1 cellular context compared by ENCODE assay signal in genomic region chr4:185143596-185143969, GRCh38.
TF ChIP-seq lines count a peak whose summit lies in the region.

No MANE protein-coding gene starts in this region.

TF ChIP-seq in GM12878, 131 proteins besides CTCF, POLR2A, EP300 and RAD21 (continued from another document):
- TF ChIP-seq PRDM15 (CRISPR knock-in tag; IDR thresholded peaks at IDR 0.05) (no peak), E2F8 (IDR thresholded peaks at IDR 0.05; ENCODE audit: low read depth, partially characterized antibody) (no peak), CHD1 (IDR thresholded peaks at IDR 0.05; ENCODE audit: low read depth, low read length) (no peak), SREBF2 (IDR thresholded peaks at IDR 0.05; ENCODE audit: low read length) (no peak), LARP7 (IDR thresholded peaks at IDR 0.05) (no peak), TCF7 (IDR thresholded peaks at IDR 0.05; ENCODE audit: borderline replicate concordance) (no peak), CHD4 (IDR thresholded peaks at IDR 0.05) (no peak), CEBPB (IDR thresholded peaks at IDR 0.05; ENCODE audit: borderline replicate concordance in 1 of 2, low read depth in 2 of 2, low read length in 2 of 2) (no peak)
TF ChIP-seq in GM12878: peak in this region for 0.
